1 cellular context compared by ENCODE assay signal in the genomic region with DNA sequence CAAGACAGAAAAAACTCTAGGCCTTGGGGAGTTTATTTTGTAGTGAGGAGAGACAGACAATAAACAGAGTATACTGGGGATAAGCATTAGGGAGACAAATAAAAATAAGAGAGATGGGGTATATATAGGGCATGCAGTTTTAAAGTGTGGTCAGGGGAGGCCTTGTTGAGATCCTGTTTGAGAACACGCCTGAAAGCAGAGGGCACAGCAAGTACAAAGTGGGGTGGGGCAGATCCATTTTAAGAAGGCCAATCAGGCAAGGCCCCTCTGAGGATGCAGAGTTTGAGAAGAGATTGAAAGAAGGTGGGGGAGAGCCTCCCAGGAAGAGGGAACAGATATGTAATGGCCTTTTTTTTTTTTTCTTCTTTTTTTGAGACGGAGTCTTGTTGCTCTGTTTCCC.
TF ChIP-seq lines count a peak whose summit lies in the region.

No MANE protein-coding gene starts in this region.

TF ChIP-seq in WTC11, 78 proteins besides CTCF, POLR2A, EP300 and RAD21 (continued from another document):
- TF ChIP-seq, protein P1, sequence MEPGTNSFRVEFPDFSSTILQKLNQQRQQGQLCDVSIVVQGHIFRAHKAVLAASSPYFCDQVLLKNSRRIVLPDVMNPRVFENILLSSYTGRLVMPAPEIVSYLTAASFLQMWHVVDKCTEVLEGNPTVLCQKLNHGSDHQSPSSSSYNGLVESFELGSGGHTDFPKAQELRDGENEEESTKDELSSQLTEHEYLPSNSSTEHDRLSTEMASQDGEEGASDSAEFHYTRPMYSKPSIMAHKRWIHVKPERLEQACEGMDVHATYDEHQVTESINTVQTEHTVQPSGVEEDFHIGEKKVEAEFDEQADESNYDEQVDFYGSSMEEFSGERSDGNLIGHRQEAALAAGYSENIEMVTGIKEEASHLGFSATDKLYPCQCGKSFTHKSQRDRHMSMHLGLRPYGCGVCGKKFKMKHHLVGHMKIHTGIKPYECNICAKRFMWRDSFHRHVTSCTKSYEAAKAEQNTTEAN (CRISPR knock-in tag; IDR thresholded peaks at IDR 0.05): no peak
